ENCODE assay signal across 11 cellular contexts in the genomic region with DNA sequence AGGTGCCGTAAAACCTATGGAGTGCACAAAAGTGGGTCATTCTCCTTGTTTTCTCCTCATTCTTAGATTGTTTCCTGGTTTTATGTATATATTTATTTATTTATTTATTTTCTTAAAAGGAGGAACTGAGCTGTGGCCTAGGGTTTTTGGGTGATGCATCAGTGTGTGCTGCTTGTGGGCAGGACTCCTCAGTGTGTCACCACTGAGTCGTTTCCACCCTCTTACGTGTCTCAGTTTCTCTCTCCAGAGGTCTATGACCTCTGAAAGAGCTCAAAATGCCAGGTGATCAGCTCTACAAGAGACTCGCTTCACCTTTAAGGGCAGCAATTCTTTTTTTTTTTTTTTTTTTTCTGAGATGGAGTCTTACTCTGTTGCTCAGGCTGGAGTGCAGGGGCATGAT.
DNase-seq lines count a peak whose midpoint lies in the region; ATAC-seq and TF ChIP-seq lines count a peak whose summit lies in the region.
"Had no signal": no experiment of that assay in that cellular context is flagged by ENCODE, and none has a peak within 500 bp of the region (broad histone marks: within the 10 kb centered on the region; RNA-seq: fewer than 3 reads in every experiment).

No MANE protein-coding gene starts in this region.

- POLR2A ChIA-PET in GM10248 (lab: Yijun Ruan, JAX): interaction anchor here (0.6 to 0.8 kb wide), 2 partner anchors 73 to 273 kb away, joined by 3 to 5 read pairs; partner anchors contain the start of gene GCSAM

- CTCF ChIA-PET in GM10248 (lab: Yijun Ruan, JAX): interaction anchor here (0.9 to 2.4 kb wide), 6 partner anchors 10 to 295 kb away, joined by 3 to 7 read pairs (median 4); no protein-coding TSS in a partner anchor

- DNase-seq in activated CD4-positive, alpha-beta T cell treated with anti-CD3 and anti-CD28 coated beads for 48 hours: peak; percentile 67
- peak; percentile 10 for DNase-seq in stimulated activated CD4-positive, alpha-beta T cell treated with anti-CD3 and anti-CD28 coated beads, Interleukin-12 subunit alpha, Interleukin-12 subunit beta, amount 100 ng/mL, for 4 hours
- DNase-seq in GM10248 (ENCODE audit: extremely low spot score) (no peak), cerebellum (ENCODE audit: low spot score) (no peak)
- DNase-seq in central memory CD4-positive, alpha-beta T cell: no peak
- DNase-seq: activated CD4-positive, CD25-positive, alpha-beta regulatory T cell; DMS 273 treated with DMSO at 0.1 percent for 48 hours; right lobe of liver had no signal

- peak; percentile 47 for ATAC-seq in GM18873 (IDR thresholded peaks at IDR 0.05; ENCODE audit: low FRiP score, unreplicated experiment)
- peak; percentile 47 for ATAC-seq in HG02798 (IDR thresholded peaks at IDR 0.05; ENCODE audit: poor library complexity, unreplicated experiment)
- ATAC-seq in HG03139 (IDR thresholded peaks at IDR 0.05; ENCODE audit: unreplicated experiment): no peak
- ATAC-seq: right lobe of liver had no signal

- TF ChIP-seq CTCF in GM10248 (IDR thresholded peaks at IDR 0.05; ENCODE audit: control extremely low read depth, extremely low read depth, low read depth, missing control alignments): no peak

Comparison
In these comparisons a context has a peak if more than half of its experiments do, and no peak if none do; other contexts are left out.
1. DNase-seq: peak in activated CD4-positive, alpha-beta T cell treated with anti-CD3 and anti-CD28 coated beads for 48 hours (single experiment) and stimulated activated CD4-positive, alpha-beta T cell treated with anti-CD3 and anti-CD28 coated beads, Interleukin-12 subunit alpha, Interleukin-12 subunit beta, amount 100 ng/mL, for 4 hours (single experiment); none in GM10248 (single experiment), central memory CD4-positive, alpha-beta T cell (single experiment) and cerebellum (single experiment).